ENCODE assay signal across 20 cellular contexts in the genomic region with DNA sequence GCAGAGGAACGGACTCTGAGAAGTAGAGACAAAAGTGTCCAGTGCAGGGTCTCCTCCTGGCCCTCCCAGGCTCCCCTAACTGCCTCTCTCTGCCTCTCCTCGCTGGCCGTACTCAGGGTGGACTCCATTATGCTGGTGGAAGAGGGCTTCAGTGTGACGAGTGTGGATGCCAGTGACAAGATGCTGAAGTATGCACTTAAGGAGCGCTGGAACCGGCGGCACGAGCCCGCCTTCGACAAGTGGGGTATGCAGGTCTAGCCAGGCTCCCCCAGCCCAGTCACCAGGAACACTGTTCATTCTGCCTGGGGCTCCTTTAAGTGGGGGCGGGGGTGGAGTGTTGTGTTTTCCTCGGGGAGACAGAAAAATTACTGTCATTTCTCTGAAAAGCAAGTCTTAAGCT. TPM values are rescaled to one million over a fixed set of nuclear protein-coding genes. Genes with fewer than 3 reads are reported as not detected.
DNase-seq lines count a peak whose midpoint lies in the region; ATAC-seq and TF ChIP-seq lines count a peak whose summit lies in the region.
"Had no signal": no experiment of that assay in that cellular context is flagged by ENCODE, and none has a peak within 500 bp of the region (broad histone marks: within the 10 kb centered on the region; RNA-seq: fewer than 3 reads in every experiment).

No MANE protein-coding gene starts in this region.

- POLR2A ChIA-PET in A673 (lab: Charles Lee; ENCODE audit: low non-redundant PET) = no interaction called here

- CTCF ChIA-PET in A673 (lab: Charles Lee) (no interaction called here), Calu3 (lab: Charles Lee) (interaction anchor here (0.7 kb wide), 1 partner anchor 16 kb away, joined by 4 read pairs; no protein-coding TSS in a partner anchor)

- no peak for DNase-seq in A673 (ENCODE audit: low spot score)
- DNase-seq in Calu3 = no peak
- DNase-seq in body of pancreas = peak in 2 of 4 donors; percentile 16 to 36
- DNase-seq in neural crest cell (ENCODE audit: low read depth, low spot score) = no peak
- no peak for DNase-seq in activated effector memory CD4-positive, alpha-beta T cell treated with Interleukin-2 at 50 U/mL for 16 hours
- no peak for DNase-seq in left lobe of liver (ENCODE audit: low spot score)
- no peak for DNase-seq in activated T-helper 1 cell treated with anti-CD3 and anti-CD28 coated beads, Interleukin-12 subunit alpha, Interleukin-12 subunit beta, Interleukin-2, Interleukin-4 antibody, amounts not matched to agents 30 ng/mL and 10 ng/mL and 1 ng/mL, durations not matched to agents 14 hours and 24 hours and 36 hours (ENCODE audit: low spot score)
- DNase-seq: ACHN, COR-L47, GF-D8, GM23248, Karpas-422, NCI-H1417 treated with DMSO at 0.1 percent for 48 hours, NCI-H187 treated with DMSO at 0.1 percent for 48 hours, NCI-H526, PC-3 had no signal

- ATAC-seq in body of pancreas = no peak
- ATAC-seq in left lobe of liver = no peak
- ATAC-seq: PC-3 had no signal

- no peak for TF ChIP-seq POLR2A in body of pancreas (IDR thresholded peaks at IDR 0.05)

- WGBS in body of pancreas, 2 donors = 60 to 67% methylated on average over 4 to 12 of the region's 12 CpGs

- H3K27me3 ChIP-seq in A673 (replicated peaks; ENCODE audit: insufficient read depth, low read depth, low read length, poor library complexity) = no peaks in the 10 kb centered on the region
- no peaks in the 10 kb centered on the region for H3K27me3 ChIP-seq in body of pancreas

- H3K27ac ChIP-seq in A673 (ENCODE audit: low read depth, low read length, poor library complexity, severe bottlenecking) (peak overlapping the region; percentile 23), body of pancreas (peak overlapping the region; percentile 26 to 97 (median 97))
- H3K27ac ChIP-seq: GM23248 had no signal

- H3K4me3 ChIP-seq in A673 (ENCODE audit: low read depth, low read length, poor library complexity, severe bottlenecking) (no peak overlapping the region), body of pancreas (peak overlapping the region in 1 of 2 donors; percentile 53)
- H3K4me3 ChIP-seq: GM23248 had no signal

- H3K9me3 ChIP-seq in A673 (ENCODE audit: low read depth, low read length, poor library complexity, severe bottlenecking) (no peaks in the 10 kb centered on the region), body of pancreas (no peaks in the 10 kb centered on the region)

- H3K36me3 ChIP-seq in A673 (ENCODE audit: insufficient read depth, low read length, poor library complexity, severe bottlenecking) = peaks cover 12% of the 10 kb centered on the region
- peaks cover 9 to 12% of the 10 kb centered on the region in 2 donors for H3K36me3 ChIP-seq in body of pancreas (replicated peaks in 1 of 2; ENCODE audit: insufficient read depth in 1 of 2, low read depth in 2 of 2)

- H3K27ac Mint-ChIP-seq in Calu3 (ENCODE audit: unreplicated experiment) (no peak overlapping the region), neural crest cell (ENCODE audit: unreplicated experiment) (no peak overlapping the region)
- no peak overlapping the region for H3K27ac Mint-ChIP-seq in activated T-helper 1 cell treated with anti-CD3 and anti-CD28 coated beads, Interleukin-12 subunit alpha, Interleukin-12 subunit beta, Interleukin-2, Interleukin-4 antibody, amounts not matched to agents 30 ng/mL and 10 ng/mL and 1 ng/mL, durations not matched to agents 14 hours and 24 hours and 36 hours
- H3K27ac Mint-ChIP-seq: IgD-negative memory B cell had no signal

- intact Hi-C loops in A673 (cut with micrococcal nuclease; ENCODE audit: unreplicated experiment) (no loop called here), Calu3 (cut with micrococcal nuclease; ENCODE audit: unreplicated experiment) (loop anchor here (5.0 kb wide), 1 partner anchor 180 kb away; no protein-coding TSS in a partner anchor), body of pancreas (cut with DNase I) (no loop called here)
- intact Hi-C loops in activated T-helper 1 cell treated with anti-CD3 and anti-CD28 coated beads, Interleukin-12 subunit alpha, Interleukin-12 subunit beta, Interleukin-2, Interleukin-4 antibody, amounts not matched to agents 30 ng/mL and 10 ng/mL and 1 ng/mL, durations not matched to agents 14 hours and 24 hours and 36 hours (cut with micrococcal nuclease) = loop anchor here (5.0 kb wide), 1 partner anchor 60 kb away; no protein-coding TSS in a partner anchor

- H3K36me3 Mint-ChIP-seq in Calu3 (ENCODE audit: insufficient read depth, unreplicated experiment) (peaks cover 34% of the 10 kb centered on the region), neural crest cell (ENCODE audit: low read depth) (no peaks in the 10 kb centered on the region)
- peaks cover 13% of the 10 kb centered on the region for H3K36me3 Mint-ChIP-seq in activated T-helper 1 cell treated with anti-CD3 and anti-CD28 coated beads, Interleukin-12 subunit alpha, Interleukin-12 subunit beta, Interleukin-2, Interleukin-4 antibody, amounts not matched to agents 30 ng/mL and 10 ng/mL and 1 ng/mL, durations not matched to agents 14 hours and 24 hours and 36 hours (ENCODE audit: low read depth)

- BruUV-seq in A673 (replicated peaks; lab: Mats Ljungman, UMichigan) = no TSS peak
- TSS peak; percentile 24 for BruUV-seq in Calu3 (replicated peaks; lab: Mats Ljungman, UMichigan)

- peaks cover 25% of the 10 kb centered on the region for H3K4me1 Mint-ChIP-seq in Calu3 (ENCODE audit: low read depth, unreplicated experiment)
- peaks cover 10% of the 10 kb centered on the region for H3K4me1 Mint-ChIP-seq in neural crest cell
- H3K4me1 Mint-ChIP-seq in activated T-helper 1 cell treated with anti-CD3 and anti-CD28 coated beads, Interleukin-12 subunit alpha, Interleukin-12 subunit beta, Interleukin-2, Interleukin-4 antibody, amounts not matched to agents 30 ng/mL and 10 ng/mL and 1 ng/mL, durations not matched to agents 14 hours and 24 hours and 36 hours (ENCODE audit: low read depth) = peaks cover 18% of the 10 kb centered on the region

- H3K27me3 Mint-ChIP-seq in Calu3 (ENCODE audit: unreplicated experiment) = peaks cover 22% of the 10 kb centered on the region
- H3K27me3 Mint-ChIP-seq in neural crest cell (ENCODE audit: low read depth) = peaks cover 43% of the 10 kb centered on the region
- H3K27me3 Mint-ChIP-seq in activated T-helper 1 cell treated with anti-CD3 and anti-CD28 coated beads, Interleukin-12 subunit alpha, Interleukin-12 subunit beta, Interleukin-2, Interleukin-4 antibody, amounts not matched to agents 30 ng/mL and 10 ng/mL and 1 ng/mL, durations not matched to agents 14 hours and 24 hours and 36 hours (ENCODE audit: insufficient read depth) = peaks cover 18% of the 10 kb centered on the region
- H3K27me3 Mint-ChIP-seq: IgD-negative memory B cell had no signal

- H3K4me3 Mint-ChIP-seq in Calu3 (ENCODE audit: low read depth, unreplicated experiment) (no peak overlapping the region), neural crest cell (peak overlapping the region; percentile 57)
- no peak overlapping the region for H3K4me3 Mint-ChIP-seq in activated T-helper 1 cell treated with anti-CD3 and anti-CD28 coated beads, Interleukin-12 subunit alpha, Interleukin-12 subunit beta, Interleukin-2, Interleukin-4 antibody, amounts not matched to agents 30 ng/mL and 10 ng/mL and 1 ng/mL, durations not matched to agents 14 hours and 24 hours and 36 hours

- TF ChIP-seq CTCF in A673 (conservative IDR thresholded peaks at IDR 0.05; ENCODE audit: low read depth, low read length) (no peak), Calu3 (IDR thresholded peaks at IDR 0.05; ENCODE audit: unreplicated experiment) (no peak), body of pancreas (IDR thresholded peaks at IDR 0.05) (no peak), neural crest cell (conservative IDR thresholded peaks at IDR 0.05) (no peak)

- H3K4me1 ChIP-seq in A673 (ENCODE audit: insufficient read depth, low read length, poor library complexity, severe bottlenecking) (no peaks in the 10 kb centered on the region), body of pancreas (peaks cover 43% of the 10 kb centered on the region)

- H3K9me3 Mint-ChIP-seq in Calu3 (ENCODE audit: low read depth, unreplicated experiment) (no peaks in the 10 kb centered on the region), neural crest cell (no peaks in the 10 kb centered on the region)
- H3K9me3 Mint-ChIP-seq in activated T-helper 1 cell treated with anti-CD3 and anti-CD28 coated beads, Interleukin-12 subunit alpha, Interleukin-12 subunit beta, Interleukin-2, Interleukin-4 antibody, amounts not matched to agents 30 ng/mL and 10 ng/mL and 1 ng/mL, durations not matched to agents 14 hours and 24 hours and 36 hours = no peaks in the 10 kb centered on the region
- H3K9me3 Mint-ChIP-seq: IgD-negative memory B cell had no signal

RNA-seq across cellular contexts. Expression of gene GNMT, which starts 1.5 kb away (rescaled TPM):
- total RNA-seq in A673 (2021) (1.2 and 1.8 TPM in 2 replicates), Calu3 (2022) (0.45 TPM in 1 of 2 replicates, not detected in the other), body of pancreas (100 to 1,000 TPM in 1 of 2 donors, 10 to 100 TPM in 1; 67.2 to 630 TPM), neural crest cell (1.5 and 1.8 TPM in 2 replicates), left lobe of liver (467 TPM)
- total RNA-seq in activated T-helper 1 cell treated with anti-CD3 and anti-CD28 coated beads, Interleukin-12 subunit alpha, Interleukin-12 subunit beta, Interleukin-2, Interleukin-4 antibody, amounts not matched to agents 30 ng/mL and 10 ng/mL and 1 ng/mL, durations not matched to agents 14 hours and 24 hours and 36 hours = 0.54 and 0.60 TPM in 2 replicates
- total RNA-seq: Daoy, GM23248, HT-29 had no signal

RNA-seq across cellular contexts. Expression of gene PEX6, which starts 16.9 kb away (rescaled TPM):
- total RNA-seq in A673 (2021) (25.9 and 26.1 TPM in 2 replicates), Calu3 (2022) (27.8 and 28.4 TPM in 2 replicates), body of pancreas (10 to 100 TPM; 18.1 to 26.2 TPM), neural crest cell (21.7 and 22.5 TPM in 2 replicates), left lobe of liver (25.4 TPM)
- 20.9 TPM in 2 replicates for total RNA-seq in activated T-helper 1 cell treated with anti-CD3 and anti-CD28 coated beads, Interleukin-12 subunit alpha, Interleukin-12 subunit beta, Interleukin-2, Interleukin-4 antibody, amounts not matched to agents 30 ng/mL and 10 ng/mL and 1 ng/mL, durations not matched to agents 14 hours and 24 hours and 36 hours

RNA-seq across cellular contexts. Expression of gene PPP2R5D, which starts 22.3 kb away (rescaled TPM):
- total RNA-seq in A673 (2021) (73.6 and 77.1 TPM in 2 replicates), Calu3 (2022) (49.4 and 55.8 TPM in 2 replicates), body of pancreas (10 to 100 TPM in 1 of 2 donors, 1 to 10 TPM in 1; 8.2 to 13.5 TPM), neural crest cell (67.5 and 67.6 TPM in 2 replicates), left lobe of liver (14.8 TPM)
- total RNA-seq in activated T-helper 1 cell treated with anti-CD3 and anti-CD28 coated beads, Interleukin-12 subunit alpha, Interleukin-12 subunit beta, Interleukin-2, Interleukin-4 antibody, amounts not matched to agents 30 ng/mL and 10 ng/mL and 1 ng/mL, durations not matched to agents 14 hours and 24 hours and 36 hours = 52.1 and 53.4 TPM in 2 replicates

RNA-seq across cellular contexts. Expression of gene CNPY3, which starts 32.8 kb away (rescaled TPM):
- total RNA-seq in A673 (2021) = 34.5 and 37.7 TPM in 2 replicates
- 57.9 and 60.7 TPM in 2 replicates for total RNA-seq in Calu3 (2022)
- total RNA-seq in body of pancreas = 10 to 100 TPM; 50.8 to 74.7 TPM
- 61.3 and 62.6 TPM in 2 replicates for total RNA-seq in neural crest cell
- 50.3 TPM for total RNA-seq in left lobe of liver
- 47.2 and 49.2 TPM in 2 replicates for total RNA-seq in activated T-helper 1 cell treated with anti-CD3 and anti-CD28 coated beads, Interleukin-12 subunit alpha, Interleukin-12 subunit beta, Interleukin-2, Interleukin-4 antibody, amounts not matched to agents 30 ng/mL and 10 ng/mL and 1 ng/mL, durations not matched to agents 14 hours and 24 hours and 36 hours

RNA-seq across cellular contexts. Expression of gene PTCRA, which starts 46.2 kb away (rescaled TPM):
- total RNA-seq in A673 (2021) (not detected in 2 replicates), Calu3 (2022) (not detected in 2 replicates), body of pancreas (not detected), neural crest cell (not detected in 2 replicates), left lobe of liver (not detected)
- not detected in 2 replicates for total RNA-seq in activated T-helper 1 cell treated with anti-CD3 and anti-CD28 coated beads, Interleukin-12 subunit alpha, Interleukin-12 subunit beta, Interleukin-2, Interleukin-4 antibody, amounts not matched to agents 30 ng/mL and 10 ng/mL and 1 ng/mL, durations not matched to agents 14 hours and 24 hours and 36 hours
- total RNA-seq: Daoy, GM23248, HT-29, MCF 10A, PC-3 had no signal

Comparison
In these comparisons a context has a peak if more than half of its experiments do, and no peak if none do; other contexts are left out.
1. RNA of gene GNMT, which starts 1.5 kb away (total RNA-seq): 67.2 to 630 TPM in body of pancreas and 467 TPM in left lobe of liver (single experiment); 1.2 to 1.8 TPM in A673, 1.5 to 1.8 TPM in neural crest cell, 0.54 to 0.60 TPM in activated T-helper 1 cell treated with anti-CD3 and anti-CD28 coated beads, Interleukin-12 subunit alpha, Interleukin-12 subunit beta, Interleukin-2, Interleukin-4 antibody, amounts not matched to agents 30 ng/mL and 10 ng/mL and 1 ng/mL, durations not matched to agents 14 hours and 24 hours and 36 hours and 0.45 TPM in Calu3; every median in the first group is over 10 times any median in the second.
2. intact Hi-C loops: an anchor here in Calu3 (5.0 kb wide) and activated T-helper 1 cell treated with anti-CD3 and anti-CD28 coated beads, Interleukin-12 subunit alpha, Interleukin-12 subunit beta, Interleukin-2, Interleukin-4 antibody, amounts not matched to agents 30 ng/mL and 10 ng/mL and 1 ng/mL, durations not matched to agents 14 hours and 24 hours and 36 hours (5.0 kb wide); none called in A673 and body of pancreas.